14 cellular contexts compared by ENCODE assay signal in genomic region chr11:116189378-116190170, GRCh38.
DNase-seq lines count a peak whose midpoint lies in the region; ATAC-seq and TF ChIP-seq lines count a peak whose summit lies in the region.
"Had no signal": no experiment of that assay in that cellular context is flagged by ENCODE, and none has a peak within 500 bp of the region (broad histone marks: within the 10 kb centered on the region; RNA-seq: fewer than 3 reads in every experiment).

No MANE protein-coding gene starts in this region.

- H3K27ac ChIP-seq in HUES64 (ENCODE audit: low read depth, low read length) (no peak overlapping the region), neural cell (ENCODE audit: low read length) (peak overlapping the region; percentile 45)
- H3K27ac ChIP-seq: A549 had no signal

- peaks cover 15% of the 10 kb centered on the region for H3K9me3 Mint-ChIP-seq in glutamatergic neuron (ENCODE audit: unreplicated experiment)

- peak overlapping the region; percentile 67 for H3K27ac Mint-ChIP-seq in glutamatergic neuron (ENCODE audit: unreplicated experiment)

- no peaks in the 10 kb centered on the region for H4K20me1 ChIP-seq in neural cell (ENCODE audit: insufficient read depth)

- H3K36me3 Mint-ChIP-seq in glutamatergic neuron (ENCODE audit: unreplicated experiment), result peaks cover 2% of the 10 kb centered on the region

- no peak for ATAC-seq in GM19452 (IDR thresholded peaks at IDR 0.05; ENCODE audit: unreplicated experiment)
- ATAC-seq in HG03135 (IDR thresholded peaks at IDR 0.05; ENCODE audit: unreplicated experiment), result no peak
- ATAC-seq: A549, GM12878 had no signal

- H3K27me3 ChIP-seq in HUES64 (ENCODE audit: insufficient read depth, low read length) (peaks cover 8% of the 10 kb centered on the region), neural cell (ENCODE audit: insufficient read depth, low read depth, low read length) (no peaks in the 10 kb centered on the region)

- H3K4me3 Mint-ChIP-seq in glutamatergic neuron (ENCODE audit: unreplicated experiment), result no peak overlapping the region

- no peaks in the 10 kb centered on the region for H3K9me2 ChIP-seq in neural cell (ENCODE audit: insufficient read depth, low read length)

- WGBS in HUES64, result 44% methylated on average over 9 of the region's 10 CpGs

- peak overlapping the region; percentile 37; the same call in 1 of the 2 replicates for H3K9ac ChIP-seq in HUES64 (ENCODE audit: low read depth, low read length)
- H3K9ac ChIP-seq in neural cell (ENCODE audit: low read length), result no peak overlapping the region

- no peaks in the 10 kb centered on the region for H3K36me3 ChIP-seq in HUES64 (ENCODE audit: insufficient read depth, low read length)
- no peaks in the 10 kb centered on the region for H3K36me3 ChIP-seq in neural cell (ENCODE audit: insufficient read depth, low read length)

- DNase-seq in ELF-1 (ENCODE audit: low read depth, low spot score) (peak; percentile 54), glutamatergic neuron (no peak), NCI-H2171 (lab: John Stamatoyannopoulos, UW) (no peak)
- DNase-seq: HCEC 1CT, KG1, NCI-H1092, NCI-H1694, SHP77 treated with DMSO at 0.1 percent for 48 hours had no signal

- no peaks in the 10 kb centered on the region for H3K79me2 ChIP-seq in neural cell (replicated peaks; ENCODE audit: insufficient read depth, low read length)

- TF ChIP-seq CTCF in glutamatergic neuron (IDR thresholded peaks at IDR 0.05; ENCODE audit: partially characterized antibody, unreplicated experiment), result no peak
- TF ChIP-seq CTCF in neural cell (IDR thresholded peaks at IDR 0.05; ENCODE audit: poor library complexity, severe bottlenecking), result no peak

- peaks cover 20% of the 10 kb centered on the region for H3K4me1 ChIP-seq in HUES64 (ENCODE audit: insufficient read depth, low read length)
- H3K4me1 ChIP-seq: A549 had no signal

- H3K4me2 ChIP-seq in neural cell (ENCODE audit: low read length), result no peak overlapping the region
- H3K4me2 ChIP-seq: A549 had no signal

- no peak overlapping the region for H2AFZ ChIP-seq in neural cell (ENCODE audit: low read depth, low read length)

- no peaks in the 10 kb centered on the region for H3F3A ChIP-seq in neural cell (ENCODE audit: insufficient read depth, low read length, poor library complexity, severe bottlenecking)

- no peak for TF ChIP-seq EP300 in neural cell (conservative IDR thresholded peaks at IDR 0.05; ENCODE audit: poor library complexity, severe bottlenecking)

- H3K27me3 Mint-ChIP-seq in glutamatergic neuron (ENCODE audit: unreplicated experiment), result peaks cover 4% of the 10 kb centered on the region

- H3K4me1 Mint-ChIP-seq in glutamatergic neuron (ENCODE audit: low read depth, unreplicated experiment), result peaks cover 32% of the 10 kb centered on the region

- TF ChIP-seq RAD21 in neural cell (conservative IDR thresholded peaks at IDR 0.05), result no peak

- H3K9me3 ChIP-seq in HUES64 (ENCODE audit: insufficient read depth, low read depth, low read length) (no peaks in the 10 kb centered on the region), neural cell (ENCODE audit: low read length) (no peaks in the 10 kb centered on the region)
- H3K9me3 ChIP-seq: A549 had no signal

- H3K4me3 ChIP-seq in HUES64 (ENCODE audit: low read length), result no peak overlapping the region
- no peak overlapping the region for H3K4me3 ChIP-seq in neural cell (ENCODE audit: low read length)
- H3K4me3 ChIP-seq: A549, GM12878 had no signal

TF ChIP-seq in neural cell, 6 proteins besides CTCF, POLR2A, EP300 and RAD21:
- no peak for TF ChIP-seq MXI1 (conservative IDR thresholded peaks at IDR 0.05; ENCODE audit: poor library complexity, severe bottlenecking)
- no peak for TF ChIP-seq SMC3 (conservative IDR thresholded peaks at IDR 0.05; ENCODE audit: poor library complexity)
- TF ChIP-seq REST (IDR thresholded peaks at IDR 0.05; ENCODE audit: borderline replicate concordance), result no peak
- TF ChIP-seq TAF1 (IDR thresholded peaks at IDR 0.05; ENCODE audit: low read depth), result no peak
- TF ChIP-seq EZH2 (IDR thresholded peaks at IDR 0.05; ENCODE audit: borderline replicate concordance, insufficient read depth, low read length, poor library complexity, severe bottlenecking), result no peak
- no peak for TF ChIP-seq POLR2AphosphoS5 (IDR thresholded peaks at IDR 0.05)
